ENCODE assay signal across 21 cellular contexts in the genomic region with DNA sequence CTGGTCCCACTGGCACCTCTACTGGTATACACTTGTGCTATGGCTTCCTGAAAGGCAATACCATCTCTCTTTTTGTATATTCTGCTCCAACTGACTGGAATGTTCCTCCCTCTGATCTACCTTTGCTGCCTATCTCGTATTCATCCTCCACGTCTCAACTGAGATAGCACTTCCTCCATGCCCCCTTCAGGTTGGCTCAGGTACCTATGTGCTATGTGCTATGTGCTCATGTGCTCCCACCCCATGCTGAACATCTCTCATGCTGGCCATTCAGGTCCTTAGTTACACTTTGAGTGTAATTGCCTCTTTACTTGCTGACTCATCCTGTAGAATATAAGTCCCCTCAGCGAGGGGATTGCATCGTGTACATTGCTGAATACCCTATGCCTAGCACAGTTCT.
DNase-seq lines count a peak whose midpoint lies in the region; ATAC-seq, FAIRE-seq and TF ChIP-seq lines count a peak whose summit lies in the region.
"Had no signal": no experiment of that assay in that cellular context is flagged by ENCODE, and none has a peak within 500 bp of the region (broad histone marks: within the 10 kb centered on the region; RNA-seq: fewer than 3 reads in every experiment).

No MANE protein-coding gene starts in this region.

- H3K4me1 ChIP-seq in A549 (peaks cover 8% of the 10 kb centered on the region; the same call in 1 of the 3 replicates), Karpas-422 (ENCODE audit: low read length) (no peaks in the 10 kb centered on the region), OCI-LY7 (ENCODE audit: insufficient read depth, low read length, poor library complexity, severe bottlenecking) (no peaks in the 10 kb centered on the region), left lung (no peaks in the 10 kb centered on the region)

- H2AFZ ChIP-seq in Karpas-422 (ENCODE audit: low read length) (no peak overlapping the region), OCI-LY7 (ENCODE audit: low read length) (peak overlapping the region; percentile 34; the same call in 1 of the 2 replicates)

- no peaks in the 10 kb centered on the region for H3K27me3 ChIP-seq in Karpas-422 (ENCODE audit: low read length)
- H3K27me3 ChIP-seq in left lung = no peaks in the 10 kb centered on the region

- ATAC-seq in A549 (0 out of 6 replicates have a peak, but pooled peaks of 1 of the 2 experiments have one; percentile 39), HG03025 (IDR thresholded peaks at IDR 0.05; ENCODE audit: low FRiP score, unreplicated experiment) (no peak), left ventricle myocardium superior (no peak), left lung (no peak)
- ATAC-seq: activated T-cell treated with anti-CD3 and anti-CD28 coated beads, Interleukin-2, amount 50 U/mL, for 72 hours; Panc1 had no signal

- no peak for TF ChIP-seq EP300 in A549 (IDR thresholded peaks at IDR 0.05)

- H3K4me3 ChIP-seq in A549 = no peak overlapping the region
- H3K4me3 ChIP-seq in Karpas-422 (ENCODE audit: low read length) = no peak overlapping the region
- no peak overlapping the region for H3K4me3 ChIP-seq in OCI-LY7 (ENCODE audit: low read depth, low read length, poor library complexity, severe bottlenecking)
- H3K4me3 ChIP-seq in left lung = no peak overlapping the region
- H3K4me3 ChIP-seq: smooth muscle cell, thoracic aorta had no signal

- H3K4me2 ChIP-seq in A549 (no peak overlapping the region), Karpas-422 (ENCODE audit: low read depth, low read length, poor library complexity, severe bottlenecking) (no peak overlapping the region), OCI-LY7 (ENCODE audit: low read length) (no peak overlapping the region)
- H3K4me2 ChIP-seq: smooth muscle cell had no signal

- H3K9me3 ChIP-seq in A549 (no peaks in the 10 kb centered on the region), Karpas-422 (ENCODE audit: low read length) (no peaks in the 10 kb centered on the region), OCI-LY7 (ENCODE audit: low read length) (no peaks in the 10 kb centered on the region), left lung (no peaks in the 10 kb centered on the region)
- H3K9me3 ChIP-seq: thoracic aorta had no signal

- TF ChIP-seq RAD21 in A549 (conservative IDR thresholded peaks at IDR 0.05 in 1 of 2, IDR thresholded peaks at IDR 0.05 in 1 of 2) = no peak

- H3K9me2 ChIP-seq in Karpas-422 (replicated peaks; ENCODE audit: insufficient read depth, low read length) = no peaks in the 10 kb centered on the region
- no peaks in the 10 kb centered on the region for H3K9me2 ChIP-seq in OCI-LY7 (ENCODE audit: insufficient read depth, low read length)

- no peak for TF ChIP-seq POLR2A in A549 (IDR thresholded peaks at IDR 0.05; ENCODE audit: low read length)

- no peak overlapping the region for H3K9ac ChIP-seq in Karpas-422 (ENCODE audit: low read length)

- FAIRE-seq in A549 (lab: Jason Lieb, UNC) = no peak
- FAIRE-seq: endothelial cell of umbilical vein had no signal

- H3K36me3 ChIP-seq in Karpas-422 (ENCODE audit: insufficient read depth, low read length) (no peaks in the 10 kb centered on the region), OCI-LY7 (ENCODE audit: insufficient read depth, low read length) (no peaks in the 10 kb centered on the region), left lung (no peaks in the 10 kb centered on the region)
- H3K36me3 ChIP-seq: thoracic aorta had no signal

- 86% methylated on average over 4 of the region's 4 CpGs for WGBS in A549 (ENCODE audit: missing lambda C conversion rate)

- H3K79me2 ChIP-seq in Karpas-422 (ENCODE audit: low read length) = no peaks in the 10 kb centered on the region
- H3K79me2 ChIP-seq in OCI-LY7 (ENCODE audit: insufficient read depth, low read depth, low read length) = no peaks in the 10 kb centered on the region

- no peak overlapping the region for H3K27ac ChIP-seq in A549
- no peak overlapping the region for H3K27ac ChIP-seq in Karpas-422 (ENCODE audit: low read length)
- H3K27ac ChIP-seq in OCI-LY7 (ENCODE audit: low read depth, low read length, poor library complexity, severe bottlenecking) = no peak overlapping the region
- H3K27ac ChIP-seq in left lung = no peak overlapping the region
- H3K27ac ChIP-seq: thoracic aorta had no signal

- no peak for TF ChIP-seq CTCF in A549 (IDR thresholded peaks at IDR 0.05)
- TF ChIP-seq CTCF in OCI-LY7 (conservative IDR thresholded peaks at IDR 0.05; ENCODE audit: low read length) = peak; percentile 47; the same call in 1 of the 2 replicates
- TF ChIP-seq CTCF in left lung (IDR thresholded peaks at IDR 0.05) = no peak

- DNase-seq in A549 (ENCODE audit: low read depth in 1 of 2, low spot score in 1 of 2) (no peak), DMS53 (lab: John Stamatoyannopoulos, UW) (peak; percentile 88), Karpas-422 (peak; percentile 48), OCI-LY7 (ENCODE audit: low spot score) (peak; percentile 41), left ventricle myocardium superior (no peak), left lung (no peak)
- DNase-seq in stimulated activated CD8-positive, alpha-beta memory T cell treated with anti-CD3 and anti-CD28 coated beads, Interleukin-4, amount 100 ng/mL, for 48 hours = no peak
- DNase-seq: activated CD4-positive, alpha-beta T cell treated with anti-CD3 and anti-CD28 coated beads for 4 hours; activated naive CD4-positive, alpha-beta T cell treated with anti-CD3 and anti-CD28 coated beads for 36 hours; activated T-cell treated with anti-CD3 and anti-CD28 coated beads, Interleukin-2, amount 50 U/mL, for 72 hours; amygdala; CD4-positive, alpha-beta T cell; GDM1; glutamatergic neuron; NCI-H526; stimulated activated naive CD4-positive, alpha-beta T cell had no signal

- no peaks in the 10 kb centered on the region for H4K20me1 ChIP-seq in Karpas-422 (ENCODE audit: insufficient read depth, low read depth, low read length)
- no peaks in the 10 kb centered on the region for H4K20me1 ChIP-seq in OCI-LY7 (ENCODE audit: insufficient read depth, low read length)

- intact Hi-C loops in OCI-LY7 (cut with micrococcal nuclease; ENCODE audit: unreplicated experiment) (no loop called here), left ventricle myocardium superior (cut with micrococcal nuclease) (no loop called here), left lung (cut with DNase I) (no loop called here)

- POLR2A ChIA-PET in A549 (lab: Yijun Ruan, JAX) = no interaction called here
- POLR2A ChIA-PET in OCI-LY7 (lab: Charles Lee) = interaction anchor here (0.6 kb wide), 1 partner anchor 55 kb away, joined by 3 read pairs; no protein-coding TSS in a partner anchor

- BruUV-seq in OCI-LY7 (replicated peaks; lab: Mats Ljungman, UMichigan) = no TSS peak

- CTCF ChIA-PET in A549 (lab: Yijun Ruan, JAX) = no interaction called here
- CTCF ChIA-PET in OCI-LY7 (lab: Charles Lee; ENCODE audit: unreplicated experiment) = no interaction called here

TF ChIP-seq in A549, 52 proteins besides CTCF, POLR2A, EP300 and RAD21:
- TF ChIP-seq MAFK (IDR thresholded peaks at IDR 0.05; ENCODE audit: partially characterized antibody) = peak; percentile 3
- TF ChIP-seq JUN (IDR thresholded peaks at IDR 0.05) = no peak

Comparison
In these comparisons a context has a peak if more than half of its experiments do, and no peak if none do; other contexts are left out.
1. DNase-seq: peak in DMS53 (single experiment), Karpas-422 (single experiment) and OCI-LY7 (single experiment); none in A549 (0 of 2), left ventricle myocardium superior (single experiment), left lung (0 of 2) and stimulated activated CD8-positive, alpha-beta memory T cell treated with anti-CD3 and anti-CD28 coated beads, Interleukin-4, amount 100 ng/mL, for 48 hours (single experiment).